In the genomic region with DNA sequence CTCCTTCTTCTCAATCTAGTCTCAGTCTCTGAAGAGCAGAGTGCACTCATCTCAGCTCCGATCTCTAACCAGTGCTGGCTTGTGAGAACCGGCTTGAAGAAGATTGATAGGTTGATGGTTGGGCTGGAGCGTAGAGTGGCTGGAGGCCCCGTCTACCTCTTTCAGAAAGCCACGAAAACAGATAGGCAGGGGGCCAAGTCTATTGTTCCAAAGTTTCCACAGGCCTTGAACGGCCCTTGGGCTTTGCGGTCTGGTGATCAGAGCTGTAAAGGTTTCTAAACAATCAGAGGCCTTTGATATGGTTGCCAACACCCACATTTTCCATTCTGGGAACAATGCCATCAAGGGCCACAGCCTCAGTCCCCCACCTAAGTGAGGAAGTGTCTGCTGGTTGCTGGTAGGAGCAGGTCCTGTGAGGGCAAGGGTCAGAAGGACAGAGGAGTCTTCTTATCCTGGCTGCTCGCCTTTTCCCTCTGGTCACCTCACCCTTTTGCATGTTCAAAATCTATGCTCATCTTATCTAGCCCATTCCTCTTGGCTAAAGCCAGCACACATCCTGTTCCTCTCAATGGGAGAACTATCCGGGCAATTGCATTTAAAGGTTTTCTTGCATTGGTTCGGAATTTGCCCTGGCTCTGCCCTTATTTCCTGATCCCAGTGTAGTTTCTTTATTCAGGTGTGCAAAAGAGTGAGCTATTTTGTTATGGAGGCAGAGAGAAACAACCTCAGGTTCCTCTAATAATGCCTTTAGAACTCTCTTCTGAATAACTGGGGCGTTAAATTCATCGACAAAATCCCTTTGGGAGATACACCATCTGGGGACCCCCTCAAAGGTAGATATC, we compare ENCODE assay signal across 1 cellular context.
TF ChIP-seq lines count a peak whose summit lies in the region.

No MANE protein-coding gene starts in this region.

TF ChIP-seq in K562, 482 proteins besides CTCF, POLR2A, EP300 and RAD21 (continued from another document):
- TF ChIP-seq, protein P1, sequence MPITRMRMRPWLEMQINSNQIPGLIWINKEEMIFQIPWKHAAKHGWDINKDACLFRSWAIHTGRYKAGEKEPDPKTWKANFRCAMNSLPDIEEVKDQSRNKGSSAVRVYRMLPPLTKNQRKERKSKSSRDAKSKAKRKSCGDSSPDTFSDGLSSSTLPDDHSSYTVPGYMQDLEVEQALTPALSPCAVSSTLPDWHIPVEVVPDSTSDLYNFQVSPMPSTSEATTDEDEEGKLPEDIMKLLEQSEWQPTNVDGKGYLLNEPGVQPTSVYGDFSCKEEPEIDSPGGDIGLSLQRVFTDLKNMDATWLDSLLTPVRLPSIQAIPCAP (CRISPR knock-in tag; IDR thresholded peaks at IDR 0.05; ENCODE audit: borderline replicate concordance) = no peak
- no peak for TF ChIP-seq MCM5 (IDR thresholded peaks at IDR 0.05; ENCODE audit: low read depth)
- TF ChIP-seq SMAD1 (IDR thresholded peaks at IDR 0.05; ENCODE audit: low read depth, low read length, partially characterized antibody) = no peak
- no peak for TF ChIP-seq CAMTA2 (CRISPR knock-in tag; conservative IDR thresholded peaks at IDR 0.05)
- TF ChIP-seq E2F3 (CRISPR knock-in tag; IDR thresholded peaks at IDR 0.05) = no peak
- TF ChIP-seq RUNX1 (IDR thresholded peaks at IDR 0.05; ENCODE audit: low read depth) = peak; percentile 89; the same call in 1 of the 2 replicates
- TF ChIP-seq KAT7 (CRISPR knock-in tag; IDR thresholded peaks at IDR 0.05; ENCODE audit: borderline replicate concordance) = no peak
- TF ChIP-seq, protein P2, sequence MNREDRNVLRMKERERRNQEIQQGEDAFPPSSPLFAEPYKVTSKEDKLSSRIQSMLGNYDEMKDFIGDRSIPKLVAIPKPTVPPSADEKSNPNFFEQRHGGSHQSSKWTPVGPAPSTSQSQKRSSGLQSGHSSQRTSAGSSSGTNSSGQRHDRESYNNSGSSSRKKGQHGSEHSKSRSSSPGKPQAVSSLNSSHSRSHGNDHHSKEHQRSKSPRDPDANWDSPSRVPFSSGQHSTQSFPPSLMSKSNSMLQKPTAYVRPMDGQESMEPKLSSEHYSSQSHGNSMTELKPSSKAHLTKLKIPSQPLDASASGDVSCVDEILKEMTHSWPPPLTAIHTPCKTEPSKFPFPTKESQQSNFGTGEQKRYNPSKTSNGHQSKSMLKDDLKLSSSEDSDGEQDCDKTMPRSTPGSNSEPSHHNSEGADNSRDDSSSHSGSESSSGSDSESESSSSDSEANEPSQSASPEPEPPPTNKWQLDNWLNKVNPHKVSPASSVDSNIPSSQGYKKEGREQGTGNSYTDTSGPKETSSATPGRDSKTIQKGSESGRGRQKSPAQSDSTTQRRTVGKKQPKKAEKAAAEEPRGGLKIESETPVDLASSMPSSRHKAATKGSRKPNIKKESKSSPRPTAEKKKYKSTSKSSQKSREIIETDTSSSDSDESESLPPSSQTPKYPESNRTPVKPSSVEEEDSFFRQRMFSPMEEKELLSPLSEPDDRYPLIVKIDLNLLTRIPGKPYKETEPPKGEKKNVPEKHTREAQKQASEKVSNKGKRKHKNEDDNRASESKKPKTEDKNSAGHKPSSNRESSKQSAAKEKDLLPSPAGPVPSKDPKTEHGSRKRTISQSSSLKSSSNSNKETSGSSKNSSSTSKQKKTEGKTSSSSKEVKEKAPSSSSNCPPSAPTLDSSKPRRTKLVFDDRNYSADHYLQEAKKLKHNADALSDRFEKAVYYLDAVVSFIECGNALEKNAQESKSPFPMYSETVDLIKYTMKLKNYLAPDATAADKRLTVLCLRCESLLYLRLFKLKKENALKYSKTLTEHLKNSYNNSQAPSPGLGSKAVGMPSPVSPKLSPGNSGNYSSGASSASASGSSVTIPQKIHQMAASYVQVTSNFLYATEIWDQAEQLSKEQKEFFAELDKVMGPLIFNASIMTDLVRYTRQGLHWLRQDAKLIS (CRISPR knock-in tag; IDR thresholded peaks at IDR 0.05) = 0 out of 2 replicates have a peak, but pooled peaks have one; percentile 17
- TF ChIP-seq, protein P3, sequence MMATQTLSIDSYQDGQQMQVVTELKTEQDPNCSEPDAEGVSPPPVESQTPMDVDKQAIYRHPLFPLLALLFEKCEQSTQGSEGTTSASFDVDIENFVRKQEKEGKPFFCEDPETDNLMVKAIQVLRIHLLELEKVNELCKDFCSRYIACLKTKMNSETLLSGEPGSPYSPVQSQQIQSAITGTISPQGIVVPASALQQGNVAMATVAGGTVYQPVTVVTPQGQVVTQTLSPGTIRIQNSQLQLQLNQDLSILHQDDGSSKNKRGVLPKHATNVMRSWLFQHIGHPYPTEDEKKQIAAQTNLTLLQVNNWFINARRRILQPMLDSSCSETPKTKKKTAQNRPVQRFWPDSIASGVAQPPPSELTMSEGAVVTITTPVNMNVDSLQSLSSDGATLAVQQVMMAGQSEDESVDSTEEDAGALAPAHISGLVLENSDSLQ (IDR thresholded peaks at IDR 0.05) = peak; percentile 95
- no peak for TF ChIP-seq SNRNP70 (optimal IDR thresholded peaks at IDR 0.05; ENCODE audit: low read depth, low read length)
- TF ChIP-seq ZNF583 (CRISPR knock-in tag; IDR thresholded peaks at IDR 0.05) = 0 out of 2 replicates have a peak, but pooled peaks have one; percentile 17
- TF ChIP-seq, protein P4, sequence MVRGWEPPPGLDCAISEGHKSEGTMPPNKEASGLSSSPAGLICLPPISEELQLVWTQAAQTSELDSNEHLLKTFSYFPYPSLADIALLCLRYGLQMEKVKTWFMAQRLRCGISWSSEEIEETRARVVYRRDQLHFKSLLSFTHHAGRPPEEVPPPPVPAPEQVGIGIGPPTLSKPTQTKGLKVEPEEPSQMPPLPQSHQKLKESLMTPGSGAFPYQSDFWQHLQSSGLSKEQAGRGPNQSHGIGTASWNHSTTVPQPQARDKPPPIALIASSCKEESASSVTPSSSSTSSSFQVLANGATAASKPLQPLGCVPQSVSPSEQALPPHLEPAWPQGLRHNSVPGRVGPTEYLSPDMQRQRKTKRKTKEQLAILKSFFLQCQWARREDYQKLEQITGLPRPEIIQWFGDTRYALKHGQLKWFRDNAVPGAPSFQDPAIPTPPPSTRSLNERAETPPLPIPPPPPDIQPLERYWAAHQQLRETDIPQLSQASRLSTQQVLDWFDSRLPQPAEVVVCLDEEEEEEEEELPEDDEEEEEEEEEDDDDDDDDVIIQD (CRISPR knock-in tag; IDR thresholded peaks at IDR 0.05) = no peak
- no peak for TF ChIP-seq ZNF75A (CRISPR knock-in tag; IDR thresholded peaks at IDR 0.05)
- TF ChIP-seq RB1 (IDR thresholded peaks at IDR 0.05; ENCODE audit: low read depth) = no peak; the same call in 1 of the 2 replicates
- no peak for TF ChIP-seq U2AF1 (optimal IDR thresholded peaks at IDR 0.05; ENCODE audit: low read depth, low read length)
- peak; percentile 93 for TF ChIP-seq ZEB2 (IDR thresholded peaks at IDR 0.05)
- TF ChIP-seq NFYB (IDR thresholded peaks at IDR 0.05; ENCODE audit: extremely low read depth, insufficient read length) = peak; percentile 8
- TF ChIP-seq ZNF197 (CRISPR knock-in tag; IDR thresholded peaks at IDR 0.05; ENCODE audit: low read depth) = peak; percentile 85
- TF ChIP-seq, protein P5, sequence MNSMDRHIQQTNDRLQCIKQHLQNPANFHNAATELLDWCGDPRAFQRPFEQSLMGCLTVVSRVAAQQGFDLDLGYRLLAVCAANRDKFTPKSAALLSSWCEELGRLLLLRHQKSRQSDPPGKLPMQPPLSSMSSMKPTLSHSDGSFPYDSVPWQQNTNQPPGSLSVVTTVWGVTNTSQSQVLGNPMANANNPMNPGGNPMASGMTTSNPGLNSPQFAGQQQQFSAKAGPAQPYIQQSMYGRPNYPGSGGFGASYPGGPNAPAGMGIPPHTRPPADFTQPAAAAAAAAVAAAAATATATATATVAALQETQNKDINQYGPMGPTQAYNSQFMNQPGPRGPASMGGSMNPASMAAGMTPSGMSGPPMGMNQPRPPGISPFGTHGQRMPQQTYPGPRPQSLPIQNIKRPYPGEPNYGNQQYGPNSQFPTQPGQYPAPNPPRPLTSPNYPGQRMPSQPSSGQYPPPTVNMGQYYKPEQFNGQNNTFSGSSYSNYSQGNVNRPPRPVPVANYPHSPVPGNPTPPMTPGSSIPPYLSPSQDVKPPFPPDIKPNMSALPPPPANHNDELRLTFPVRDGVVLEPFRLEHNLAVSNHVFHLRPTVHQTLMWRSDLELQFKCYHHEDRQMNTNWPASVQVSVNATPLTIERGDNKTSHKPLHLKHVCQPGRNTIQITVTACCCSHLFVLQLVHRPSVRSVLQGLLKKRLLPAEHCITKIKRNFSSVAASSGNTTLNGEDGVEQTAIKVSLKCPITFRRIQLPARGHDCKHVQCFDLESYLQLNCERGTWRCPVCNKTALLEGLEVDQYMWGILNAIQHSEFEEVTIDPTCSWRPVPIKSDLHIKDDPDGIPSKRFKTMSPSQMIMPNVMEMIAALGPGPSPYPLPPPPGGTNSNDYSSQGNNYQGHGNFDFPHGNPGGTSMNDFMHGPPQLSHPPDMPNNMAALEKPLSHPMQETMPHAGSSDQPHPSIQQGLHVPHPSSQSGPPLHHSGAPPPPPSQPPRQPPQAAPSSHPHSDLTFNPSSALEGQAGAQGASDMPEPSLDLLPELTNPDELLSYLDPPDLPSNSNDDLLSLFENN (IDR thresholded peaks at IDR 0.05; ENCODE audit: low read depth in 2 of 2, low read length in 2 of 2) = no peak
TF ChIP-seq in K562: peak in this region for 125.
